Comparison of ENCODE assay signal across 9 cellular contexts in genomic region chr13:113862191-113862765, GRCh38. TPM values are rescaled to one million over a fixed set of nuclear protein-coding genes. Genes with fewer than 3 reads are reported as not detected.
DNase-seq lines count a peak whose midpoint lies in the region; ATAC-seq and TF ChIP-seq lines count a peak whose summit lies in the region.
"Had no signal": no experiment of that assay in that cellular context is flagged by ENCODE, and none has a peak within 500 bp of the region (broad histone marks: within the 10 kb centered on the region; RNA-seq: fewer than 3 reads in every experiment).

No MANE protein-coding gene starts in this region.

- H3K27ac ChIP-seq in MM.1S (ENCODE audit: low read length), result peak overlapping the region; percentile 98

- DNase-seq in AG10803 (ENCODE audit: low read depth), result no peak
- DNase-seq in MM.1S, result peak; percentile 51
- no peak for DNase-seq in endothelial cell (ENCODE audit: low spot score)
- DNase-seq in nephron progenitor cell, result no peak
- no peak for DNase-seq in NOMO-1 treated with DMSO at 0.1 percent for 48 hours (lab: John Stamatoyannopoulos, UW; ENCODE audit: unreplicated experiment)
- no peak for DNase-seq in SIG-M5 (lab: John Stamatoyannopoulos, UW)
- DNase-seq: NCI-H2227 treated with DMSO at 0.1 percent for 48 hours had no signal

- H3K79me2 ChIP-seq in MM.1S (ENCODE audit: low read length), result peaks cover 72% of the 10 kb centered on the region

- peak overlapping the region; percentile 90 for H3K4me3 ChIP-seq in AG10803 (ENCODE audit: low read length)
- H3K4me3 ChIP-seq in MM.1S (ENCODE audit: low read length), result peak overlapping the region; percentile 85

- H3F3A ChIP-seq in MM.1S (ENCODE audit: insufficient read depth, low read length), result peaks cover 65% of the 10 kb centered on the region

- ATAC-seq in HG02642 (IDR thresholded peaks at IDR 0.05; ENCODE audit: poor library complexity, unreplicated experiment) (no peak), GM18858 (IDR thresholded peaks at IDR 0.05; ENCODE audit: unreplicated experiment) (no peak)

- no peak for TF ChIP-seq CTCF in AG10803 (conservative IDR thresholded peaks at IDR 0.05; ENCODE audit: low read length)
- TF ChIP-seq CTCF in MM.1S (IDR thresholded peaks at IDR 0.05; ENCODE audit: low read length), result peak; percentile 22
- TF ChIP-seq CTCF in endothelial cell (IDR thresholded peaks at IDR 0.05; ENCODE audit: unreplicated experiment), result no peak
- TF ChIP-seq CTCF in nephron progenitor cell (IDR thresholded peaks at IDR 0.05), result no peak

- H3K27me3 Mint-ChIP-seq in endothelial cell (ENCODE audit: unreplicated experiment), result peaks cover 18% of the 10 kb centered on the region
- H3K27me3 Mint-ChIP-seq in nephron progenitor cell (ENCODE audit: low read depth, poor library complexity), result peaks cover 72% of the 10 kb centered on the region

- no peaks in the 10 kb centered on the region for H3K9me2 ChIP-seq in MM.1S (replicated peaks; ENCODE audit: insufficient read depth, low read length)

- H3K36me3 Mint-ChIP-seq in endothelial cell (ENCODE audit: low read depth, unreplicated experiment) (peaks cover 6% of the 10 kb centered on the region), nephron progenitor cell (ENCODE audit: low read depth) (no peaks in the 10 kb centered on the region)

- H3K9me3 ChIP-seq in MM.1S (replicated peaks; ENCODE audit: insufficient read depth, low read length), result no peaks in the 10 kb centered on the region

- peak overlapping the region; percentile 96 for H3K4me2 ChIP-seq in MM.1S (ENCODE audit: low read depth, low read length)

- H3K27ac Mint-ChIP-seq in endothelial cell (ENCODE audit: unreplicated experiment) (no peak overlapping the region), nephron progenitor cell (no peak overlapping the region)

- H3K4me1 Mint-ChIP-seq in endothelial cell (ENCODE audit: unreplicated experiment) (peaks cover 23% of the 10 kb centered on the region), nephron progenitor cell (peaks cover 44% of the 10 kb centered on the region)

- H3K27me3 ChIP-seq in MM.1S (replicated peaks; ENCODE audit: insufficient read depth, low read length), result no peaks in the 10 kb centered on the region

- no peaks in the 10 kb centered on the region for H3K9me3 Mint-ChIP-seq in endothelial cell (ENCODE audit: unreplicated experiment)
- peaks cover 15% of the 10 kb centered on the region for H3K9me3 Mint-ChIP-seq in nephron progenitor cell

- H3K36me3 ChIP-seq in MM.1S (replicated peaks; ENCODE audit: insufficient read depth, low read length), result no peaks in the 10 kb centered on the region; the same call in 1 of the 2 replicates

- peak overlapping the region; percentile 98 for H3K9ac ChIP-seq in MM.1S (ENCODE audit: low read length)

- no peak overlapping the region for H2AFZ ChIP-seq in MM.1S (ENCODE audit: low read length)

- H3K4me1 ChIP-seq in MM.1S (ENCODE audit: low read length), result peaks cover 39% of the 10 kb centered on the region

- H3K4me3 Mint-ChIP-seq in endothelial cell (ENCODE audit: unreplicated experiment), result peak overlapping the region; percentile 81
- H3K4me3 Mint-ChIP-seq in nephron progenitor cell, result peak overlapping the region; percentile 74

- H4K20me1 ChIP-seq in MM.1S (ENCODE audit: insufficient read depth, low read length), result no peaks in the 10 kb centered on the region

RNA-seq across cellular contexts. Expression of gene GAS6, which starts 1.6 kb away (rescaled TPM):
- total RNA-seq in endothelial cell (ENCODE audit: unreplicated experiment), result 19.8 TPM
